8 cellular contexts compared by ENCODE assay signal in genomic region chr19:13093407-13094284, GRCh38. TPM values are rescaled to one million over a fixed set of nuclear protein-coding genes. Genes with fewer than 3 reads are reported as not detected.
DNase-seq lines count a peak whose midpoint lies in the region; ATAC-seq and TF ChIP-seq lines count a peak whose summit lies in the region.

No MANE protein-coding gene starts in this region.

- CTCF ChIA-PET in RWPE1 (lab: Yijun Ruan, JAX), result interaction anchor here (0.5 to 3.4 kb wide), 25 partner anchors 10 to 1322 kb away, joined by 3 to 37 read pairs (median 4); no protein-coding TSS in a partner anchor

- no peak for ATAC-seq in HG03108 (IDR thresholded peaks at IDR 0.05; ENCODE audit: unreplicated experiment)

- H3K4me3 ChIP-seq in LNCaP clone FGC (ENCODE audit: low read depth, low read length), result no peak overlapping the region
- no peak overlapping the region for H3K4me3 ChIP-seq in fibroblast of villous mesenchyme (ENCODE audit: low read depth, low read length)

- peak; percentile 94 for TF ChIP-seq CTCF in LNCaP clone FGC (IDR thresholded peaks at IDR 0.05; ENCODE audit: control insufficient read depth, extremely low read depth, insufficient read depth)
- peak; percentile 88 for TF ChIP-seq CTCF in RWPE1 (conservative IDR thresholded peaks at IDR 0.05; ENCODE audit: low read depth)
- TF ChIP-seq CTCF in fibroblast of villous mesenchyme (IDR thresholded peaks at IDR 0.05; ENCODE audit: insufficient read depth, low read depth, low read length), result peak; percentile 89

- H3K27ac ChIP-seq in RWPE1, result peak overlapping the region; percentile 72
- H3K27ac ChIP-seq in substantia nigra (ENCODE audit: low read depth, low read length, poor library complexity, severe bottlenecking), result peak overlapping the region; percentile 97

- peak; percentile 92 for DNase-seq in G401 (ENCODE audit: low spot score)
- DNase-seq in LNCaP clone FGC (ENCODE audit: low read depth), result peak; percentile 41
- peak; percentile 77 for DNase-seq in RWPE1 (ENCODE audit: low spot score)
- DNase-seq in activated T-helper 9 cell treated with anti-CD3 and anti-CD28 coated beads, Interleukin-2, amount 50 U/mL, for 16 hours (ENCODE audit: low read depth), result peak; percentile 69
- peak; percentile 83 for DNase-seq in fibroblast of villous mesenchyme (ENCODE audit: low read depth)
- peak; percentile 46 for DNase-seq in non-pigmented ciliary epithelial cell (ENCODE audit: low read depth)
- peak; percentile 35 to 93 (median 80) for DNase-seq in substantia nigra (lab: John Stamatoyannopoulos, UW)

- in situ Hi-C loops in G401 (cut with HindIII; ENCODE audit: low sequenced_read_pairs), result no loop called here

- POLR2A ChIA-PET in RWPE1 (lab: Yijun Ruan, JAX; ENCODE audit: low non-redundant PET), result interaction anchor here (0.5 kb wide), 1 partner anchor 94 kb away, joined by 3 read pairs; no protein-coding TSS in a partner anchor

RNA-seq across cellular contexts. Expression of gene LYL1, which starts 9.0 kb away (rescaled TPM):
- not detected in 2 replicates for total RNA-seq in G401 (2014; rRNA removed; shearing (Covaris generic))
- 2.6 and 3.9 TPM in 2 replicates for total RNA-seq in fibroblast of villous mesenchyme

RNA-seq across cellular contexts. Expression of gene TRMT1, which starts 22.9 kb away (rescaled TPM):
- 86.8 and 87.0 TPM in 2 replicates for total RNA-seq in G401 (2014; rRNA removed; shearing (Covaris generic))
- total RNA-seq in fibroblast of villous mesenchyme, result 25.4 and 25.9 TPM in 2 replicates

RNA-seq across cellular contexts. Expression of gene NACC1, which starts 24.4 kb away (rescaled TPM):
- 53.4 and 60.5 TPM in 2 replicates for total RNA-seq in G401 (2014; rRNA removed; shearing (Covaris generic))
- 95.0 and 104 TPM in 2 replicates for total RNA-seq in fibroblast of villous mesenchyme

RNA-seq across cellular contexts. Expression of gene STX10, which starts 56.5 kb away (rescaled TPM):
- 93.4 and 112 TPM in 2 replicates for total RNA-seq in G401 (2014; rRNA removed; shearing (Covaris generic))
- total RNA-seq in fibroblast of villous mesenchyme, result 58.3 and 69.9 TPM in 2 replicates

RNA-seq across cellular contexts. Expression of gene IER2, which starts 56.6 kb away (rescaled TPM):
- total RNA-seq in G401 (2014; rRNA removed; shearing (Covaris generic)), result 33.3 and 40.5 TPM in 2 replicates
- 22.0 and 28.7 TPM in 2 replicates for total RNA-seq in fibroblast of villous mesenchyme

Comparison
In these comparisons a context has a peak if more than half of its experiments do, and no peak if none do; other contexts are left out.
1. DNase-seq: peak in every context shown above with its lines; median percentile 92 in G401; 83 in fibroblast of villous mesenchyme; 80 in substantia nigra; 77 in RWPE1; 69 in activated T-helper 9 cell treated with anti-CD3 and anti-CD28 coated beads, Interleukin-2, amount 50 U/mL, for 16 hours; 46 in non-pigmented ciliary epithelial cell; 41 in LNCaP clone FGC.